Comparison of ENCODE assay signal across 19 cellular contexts in the genomic region with DNA sequence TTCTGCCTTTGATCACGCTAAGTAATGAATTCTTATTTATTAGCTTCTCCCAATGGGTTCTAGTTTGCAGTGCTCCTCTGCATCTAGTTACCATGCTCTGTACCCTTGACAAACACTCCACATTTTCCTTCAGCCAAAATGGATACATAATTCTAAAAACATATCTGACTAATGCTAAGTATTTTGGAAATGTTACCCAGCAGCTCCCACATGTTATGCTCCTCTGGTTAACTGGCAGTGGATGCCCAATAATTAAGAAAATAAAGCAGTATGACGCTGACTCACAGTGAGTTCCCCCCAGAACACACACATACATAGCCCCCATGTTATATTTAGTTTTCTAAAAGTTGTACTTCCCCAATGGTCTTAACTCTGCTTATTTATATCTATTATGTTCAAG.
DNase-seq lines count a peak whose midpoint lies in the region; ATAC-seq and TF ChIP-seq lines count a peak whose summit lies in the region.
"Had no signal": no experiment of that assay in that cellular context is flagged by ENCODE, and none has a peak within 500 bp of the region (broad histone marks: within the 10 kb centered on the region; RNA-seq: fewer than 3 reads in every experiment).

No MANE protein-coding gene starts in this region.

- H3K27ac Mint-ChIP-seq in nephron = peak overlapping the region in 2 of 3 experiments; percentile 16 to 17
- H3K27ac Mint-ChIP-seq in CD8-positive, alpha-beta memory T cell = no peak overlapping the region
- H3K27ac Mint-ChIP-seq: B cell; CD4-positive, CD25-positive, alpha-beta regulatory T cell; CD8-positive, alpha-beta T cell had no signal

- H3K36me3 ChIP-seq in body of pancreas (replicated peaks in 1 of 2; ENCODE audit: insufficient read depth in 1 of 2, low read depth in 2 of 2) = no peaks in the 10 kb centered on the region
- no peaks in the 10 kb centered on the region for H3K36me3 ChIP-seq in esophagus muscularis mucosa
- H3K36me3 ChIP-seq in CD8-positive, alpha-beta memory T cell (ENCODE audit: insufficient read depth, low read length) = no peaks in the 10 kb centered on the region
- H3K36me3 ChIP-seq: BLaER1 had no signal

- no peak for ATAC-seq in body of pancreas
- ATAC-seq: CD8-positive, alpha-beta T cell; GM12878 had no signal

- H3K4me3 Mint-ChIP-seq in nephron = no peak overlapping the region
- no peak overlapping the region for H3K4me3 Mint-ChIP-seq in CD8-positive, alpha-beta memory T cell
- H3K4me3 Mint-ChIP-seq: B cell; CD4-positive, CD25-positive, alpha-beta regulatory T cell; CD8-positive, alpha-beta T cell had no signal

- H3K9me3 ChIP-seq in body of pancreas (no peaks in the 10 kb centered on the region), esophagus muscularis mucosa (no peaks in the 10 kb centered on the region)
- no peaks in the 10 kb centered on the region for H3K9me3 ChIP-seq in CD8-positive, alpha-beta memory T cell (ENCODE audit: low read length)
- H3K9me3 ChIP-seq: BLaER1 had no signal

- TF ChIP-seq POLR2A in body of pancreas (IDR thresholded peaks at IDR 0.05) = no peak
- no peak for TF ChIP-seq POLR2A in esophagus muscularis mucosa (IDR thresholded peaks at IDR 0.05; ENCODE audit: low read depth)

- H3K4me3 ChIP-seq in body of pancreas (no peak overlapping the region), esophagus muscularis mucosa (no peak overlapping the region)
- no peak overlapping the region for H3K4me3 ChIP-seq in CD8-positive, alpha-beta memory T cell (ENCODE audit: low read length)
- H3K4me3 ChIP-seq: BLaER1, GM12878, GM23248 had no signal

- no peak for DNase-seq in body of pancreas
- no peak for DNase-seq in esophagus muscularis mucosa (ENCODE audit: extremely low spot score)
- DNase-seq in stimulated activated CD4-positive, alpha-beta T cell treated with anti-CD3 and anti-CD28 coated beads, Interleukin-15, amount 100 ng/mL, for 24 hours = no peak
- DNase-seq in NCI-H146 treated with DMSO at 0.1 percent for 48 hours (lab: John Stamatoyannopoulos, UW; ENCODE audit: unreplicated experiment) = no peak
- DNase-seq in CD8-positive, alpha-beta memory T cell = no peak
- DNase-seq: CD4-positive, CD25-positive, alpha-beta regulatory T cell; CD8-positive, alpha-beta T cell; DMS 273 treated with DMSO at 0.1 percent for 48 hours; DMS79; EL; GDM1; GM23248; H7; HCEC 1CT had no signal

- no peaks in the 10 kb centered on the region for H3K27me3 Mint-ChIP-seq in nephron (ENCODE audit: low read depth)
- peaks cover 4 to 33% of the 10 kb centered on the region in 2 donors for H3K27me3 Mint-ChIP-seq in CD8-positive, alpha-beta memory T cell

- H3K9me3 Mint-ChIP-seq in nephron = no peaks in the 10 kb centered on the region
- H3K9me3 Mint-ChIP-seq in CD8-positive, alpha-beta memory T cell = peaks cover 0 to 2% (median 0%) of the 10 kb centered on the region in 5 donors
- H3K9me3 Mint-ChIP-seq: CD8-positive, alpha-beta T cell had no signal

- H3K27ac ChIP-seq in body of pancreas (peak overlapping the region in 3 of 4 donors; percentile 12 to 61 (median 34)), esophagus muscularis mucosa (replicated peaks in 1 of 4) (peak overlapping the region; percentile 46 to 69 (median 66))
- no peak overlapping the region for H3K27ac ChIP-seq in CD8-positive, alpha-beta memory T cell (ENCODE audit: low read depth, low read length)
- H3K27ac ChIP-seq: BLaER1, C4-2B, GM23248 had no signal

- peaks cover 90% of the 10 kb centered on the region for H3K4me1 ChIP-seq in body of pancreas
- peaks cover 25 to 61% (median 55%) of the 10 kb centered on the region in 4 donors for H3K4me1 ChIP-seq in esophagus muscularis mucosa
- H3K4me1 ChIP-seq in CD8-positive, alpha-beta memory T cell (ENCODE audit: insufficient read depth, low read length) = no peaks in the 10 kb centered on the region
- H3K4me1 ChIP-seq: BLaER1 had no signal

- H3K27me3 ChIP-seq in body of pancreas (no peaks in the 10 kb centered on the region), esophagus muscularis mucosa (no peaks in the 10 kb centered on the region)
- no peaks in the 10 kb centered on the region for H3K27me3 ChIP-seq in CD8-positive, alpha-beta memory T cell (ENCODE audit: insufficient read depth, low read length, poor library complexity, severe bottlenecking)
- H3K27me3 ChIP-seq: BLaER1 had no signal

- TF ChIP-seq CTCF in body of pancreas (IDR thresholded peaks at IDR 0.05) = no peak
- no peak for TF ChIP-seq CTCF in esophagus muscularis mucosa (IDR thresholded peaks at IDR 0.05)
- no peak for TF ChIP-seq CTCF in nephron (IDR thresholded peaks at IDR 0.05; ENCODE audit: unreplicated experiment in 3 of 3)

- WGBS in body of pancreas, 2 donors = 92 to 97% methylated on average over 2 of the region's 2 CpGs
- WGBS in esophagus muscularis mucosa = 58% methylated on average over 2 of the region's 2 CpGs

- intact Hi-C loops in body of pancreas (cut with DNase I) (no loop called here), esophagus muscularis mucosa (cut with DNase I) (loop anchor here (5.0 kb wide), 1 partner anchor 72 kb away; no protein-coding TSS in a partner anchor)

- H3K4me1 Mint-ChIP-seq in nephron = peaks cover 23% of the 10 kb centered on the region
- H3K4me1 Mint-ChIP-seq in CD8-positive, alpha-beta memory T cell = no peaks in the 10 kb centered on the region
- H3K4me1 Mint-ChIP-seq: B cell; CD4-positive, CD25-positive, alpha-beta regulatory T cell had no signal

- H3K36me3 Mint-ChIP-seq in nephron (ENCODE audit: low read depth) = no peaks in the 10 kb centered on the region
- no peaks in the 10 kb centered on the region for H3K36me3 Mint-ChIP-seq in CD8-positive, alpha-beta memory T cell
- H3K36me3 Mint-ChIP-seq: CD4-positive, CD25-positive, alpha-beta regulatory T cell; CD8-positive, alpha-beta T cell had no signal

- TF ChIP-seq EP300 in esophagus muscularis mucosa (IDR thresholded peaks at IDR 0.05) = no peak

- CTCF ChIA-PET in CD8-positive, alpha-beta memory T cell (lab: Charles Lee) = no interaction called here

- POLR2A ChIA-PET in CD8-positive, alpha-beta memory T cell (lab: Charles Lee) = no interaction called here

Comparison
In these comparisons a context has a peak if more than half of its experiments do, and no peak if none do; other contexts are left out.
1. H3K27ac Mint-ChIP-seq: peak in nephron (2 of 3); none in CD8-positive, alpha-beta memory T cell (0 of 8).